Comparison of ENCODE assay signal across 1 cellular context in genomic region chr6:166308769-166309589, GRCh38.
TF ChIP-seq lines count a peak whose summit lies in the region.

No MANE protein-coding gene starts in this region.

TF ChIP-seq in A549, 52 proteins besides CTCF, POLR2A, EP300 and RAD21 (continued from another document):
- TF ChIP-seq, protein P1, sequence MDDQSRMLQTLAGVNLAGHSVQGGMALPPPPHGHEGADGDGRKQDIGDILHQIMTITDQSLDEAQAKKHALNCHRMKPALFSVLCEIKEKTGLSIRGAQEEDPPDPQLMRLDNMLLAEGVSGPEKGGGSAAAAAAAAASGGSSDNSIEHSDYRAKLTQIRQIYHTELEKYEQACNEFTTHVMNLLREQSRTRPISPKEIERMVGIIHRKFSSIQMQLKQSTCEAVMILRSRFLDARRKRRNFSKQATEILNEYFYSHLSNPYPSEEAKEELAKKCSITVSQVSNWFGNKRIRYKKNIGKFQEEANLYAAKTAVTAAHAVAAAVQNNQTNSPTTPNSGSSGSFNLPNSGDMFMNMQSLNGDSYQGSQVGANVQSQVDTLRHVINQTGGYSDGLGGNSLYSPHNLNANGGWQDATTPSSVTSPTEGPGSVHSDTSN (IDR thresholded peaks at IDR 0.05), result no peak
- TF ChIP-seq KDM5A (IDR thresholded peaks at IDR 0.05) (no peak), FOSL2 (IDR thresholded peaks at IDR 0.05) (no peak), FOSL2 (CRISPR knock-in tag; IDR thresholded peaks at IDR 0.05) (no peak), MYC (IDR thresholded peaks at IDR 0.05; ENCODE audit: borderline replicate concordance, low read length) (no peak), HDAC2 (IDR thresholded peaks at IDR 0.05) (no peak)
- TF ChIP-seq, protein P2, sequence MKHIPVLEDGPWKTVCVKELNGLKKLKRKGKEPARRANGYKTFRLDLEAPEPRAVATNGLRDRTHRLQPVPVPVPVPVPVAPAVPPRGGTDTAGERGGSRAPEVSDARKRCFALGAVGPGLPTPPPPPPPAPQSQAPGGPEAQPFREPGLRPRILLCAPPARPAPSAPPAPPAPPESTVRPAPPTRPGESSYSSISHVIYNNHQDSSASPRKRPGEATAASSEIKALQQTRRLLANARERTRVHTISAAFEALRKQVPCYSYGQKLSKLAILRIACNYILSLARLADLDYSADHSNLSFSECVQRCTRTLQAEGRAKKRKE (CRISPR knock-in tag; IDR thresholded peaks at IDR 0.05; ENCODE audit: low read depth), result no peak
